20 cellular contexts compared by ENCODE assay signal in genomic region chr3:36698314-36698713, GRCh38.
A peak's percentile ranks its signal among the peaks of the same experiment; 100 is the strongest.
DNase-seq lines count a peak whose midpoint lies in the region; ATAC-seq, FAIRE-seq and TF ChIP-seq lines count a peak whose summit lies in the region.
"Had no signal": no experiment of that assay in that cellular context is flagged by ENCODE, and none has a peak within 500 bp of the region (broad histone marks: within the 10 kb centered on the region; RNA-seq: fewer than 3 reads in every experiment).

No MANE protein-coding gene starts in this region.

- in situ Hi-C loops in mammary epithelial cell (cut with MboI; ENCODE audit: low sequenced_read_pairs in 2 of 2): no loop called here

- FAIRE-seq in GM12891 (lab: Jason Lieb, UNC): no peak
- FAIRE-seq: D721Med, GM19239 had no signal

- no peak for ATAC-seq in HG02840 (IDR thresholded peaks at IDR 0.05; ENCODE audit: low FRiP score, unreplicated experiment)

- H3K79me2 ChIP-seq in mammary epithelial cell (ENCODE audit: insufficient read depth, low read length): no peaks in the 10 kb centered on the region

- H3K9ac ChIP-seq in mammary epithelial cell (ENCODE audit: insufficient read depth, low read length): no peak overlapping the region

- no peaks in the 10 kb centered on the region for H3K36me3 ChIP-seq in mammary epithelial cell (ENCODE audit: insufficient read depth, low read length)

- intact Hi-C loops in mammary epithelial cell (cut with micrococcal nuclease): loop anchor here (5.0 kb wide), 1 partner anchor 316 kb away; the partner anchor contains the start of gene STAC

- no TSS peak for BruUV-seq in mammary epithelial cell (replicated peaks; lab: Mats Ljungman, UMichigan)

- TF ChIP-seq CTCF in mammary epithelial cell (conservative IDR thresholded peaks at IDR 0.05 in 1 of 2, IDR thresholded peaks at IDR 0.05 in 1 of 2; ENCODE audit: extremely low read depth in 1 of 2, insufficient read depth in 1 of 2, low read depth in 1 of 2, low read length in 2 of 2): no peak

- DNase-seq in ELF-1 (ENCODE audit: low read depth, low spot score) (peak; percentile 29), M059J (ENCODE audit: low read depth) (peak; percentile 46), mammary epithelial cell (peak; percentile 58), islet precursor cell (peak; percentile 73), GM12891 (ENCODE audit: insufficient read length, low spot score) (no peak)
- DNase-seq in stimulated activated naive CD4-positive, alpha-beta T cell (lab: John Stamatoyannopoulos, UW): no peak
- DNase-seq: AML-193; GDM1; KG1; NCI-H1417 treated with DMSO at 0.1 percent for 48 hours; NCI-H187 treated with DMSO at 0.1 percent for 48 hours; NCI-H510A; NCI-H748 treated with DMSO at 0.1 percent for 48 hours; NK-92 treated with Interleukin-12 subunit alpha and Interleukin-12 subunit beta, amount 100 ng/mL, for 24 hours; Right ventricle myocardium superior; SW 1271 had no signal

- no peak overlapping the region for H3K4me3 ChIP-seq in mammary epithelial cell (replicated peaks in 1 of 3; ENCODE audit: insufficient read depth in 1 of 3, low read depth in 2 of 3, low read length in 3 of 3)

- peak overlapping the region; percentile 17 for H2AFZ ChIP-seq in mammary epithelial cell (ENCODE audit: low read depth, low read length)

- no peaks in the 10 kb centered on the region for H3K27me3 ChIP-seq in mammary epithelial cell (ENCODE audit: insufficient read depth, low read length)

- H4K20me1 ChIP-seq in mammary epithelial cell (ENCODE audit: insufficient read depth, low read length): no peaks in the 10 kb centered on the region

- dilution Hi-C loops in mammary epithelial cell (cut with HindIII; ENCODE audit: low sequenced_read_pairs): no loop called here

- 46% methylated on average over 3 of the region's 3 CpGs for WGBS in mammary epithelial cell (ENCODE audit: low coverage, missing lambda C conversion rate)

- CTCF ChIA-PET in mammary epithelial cell (lab: Charles Lee; ENCODE audit: low non-redundant PET): no interaction called here

- H3K9me3 ChIP-seq in mammary epithelial cell (replicated peaks; ENCODE audit: insufficient read depth, low read length): no peaks in the 10 kb centered on the region

- no peak for TF ChIP-seq POLR2A in GM12891 (IDR thresholded peaks at IDR 0.05; ENCODE audit: low read depth, low read length)

- no peak overlapping the region for H3K27ac ChIP-seq in mammary epithelial cell (ENCODE audit: insufficient read depth, low read depth, low read length)
- H3K27ac ChIP-seq: C4-2B had no signal

- H3K4me2 ChIP-seq in mammary epithelial cell (ENCODE audit: insufficient read depth, low read depth, low read length): no peak overlapping the region

- H3K4me1 ChIP-seq in mammary epithelial cell (ENCODE audit: insufficient read depth, low read length): peaks cover 29% of the 10 kb centered on the region

TF ChIP-seq in GM12891, 5 proteins besides CTCF, POLR2A, EP300 and RAD21:
- TF ChIP-seq TAF1 (IDR thresholded peaks at IDR 0.05; ENCODE audit: low read depth, low read length) (no peak), POU2F2 (IDR thresholded peaks at IDR 0.05; ENCODE audit: low read depth, low read length) (no peak), SPI1 (IDR thresholded peaks at IDR 0.05; ENCODE audit: low read depth, low read length) (no peak), POLR2AphosphoS5 (IDR thresholded peaks at IDR 0.05; ENCODE audit: low read depth, low read length) (no peak), PAX5 (IDR thresholded peaks at IDR 0.05; ENCODE audit: insufficient read depth, low read length, severe bottlenecking) (no peak)

Comparison
In these comparisons a context has a peak if more than half of its experiments do, and no peak if none do; other contexts are left out.
1. DNase-seq: peak in ELF-1 (single experiment), M059J (single experiment), mammary epithelial cell (single experiment) and islet precursor cell (single experiment); none in GM12891 (single experiment) and stimulated activated naive CD4-positive, alpha-beta T cell (0 of 6).